8 cellular contexts compared by ENCODE assay signal in the genomic region with DNA sequence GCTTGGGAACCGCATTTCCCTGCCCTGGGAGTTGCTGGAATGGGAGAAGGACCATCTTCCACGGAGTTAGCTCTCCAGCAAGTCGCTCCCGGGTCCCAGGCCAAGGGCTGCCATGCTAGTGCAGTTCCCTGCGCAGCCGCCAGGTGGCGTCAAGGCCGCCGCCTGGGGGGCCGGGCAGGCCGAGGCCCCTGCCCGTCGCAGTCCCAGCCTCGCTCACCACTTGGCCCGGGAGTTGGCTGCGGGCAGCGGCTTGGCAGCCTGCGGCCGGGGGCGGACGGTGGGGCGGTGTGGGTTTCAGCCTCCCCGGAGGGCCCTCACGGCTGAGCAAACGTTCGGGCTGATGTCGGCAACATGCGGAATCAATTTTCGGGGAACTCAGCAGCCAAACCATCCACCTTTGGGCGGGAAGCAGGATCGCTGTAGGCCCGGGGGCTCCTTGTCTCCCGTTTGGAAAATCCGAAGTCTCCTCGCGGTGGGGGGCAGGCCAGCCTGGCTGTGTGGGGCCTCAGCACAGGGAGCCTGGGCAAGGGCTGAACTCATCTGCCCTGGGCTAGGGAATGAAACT.
DNase-seq lines count a peak whose midpoint lies in the region; ATAC-seq and TF ChIP-seq lines count a peak whose summit lies in the region.

No MANE protein-coding gene starts in this region.

- WGBS in iPS DF 6.9 (ENCODE audit: insufficient coverage, insufficient read length): no CpG with 5 or more reads among the region's 36 CpGs

- no peak for ATAC-seq in thoracic aorta (ENCODE audit: insufficient number of reproducible peaks, low FRiP score, low read depth)
- ATAC-seq in GM21825 (IDR thresholded peaks at IDR 0.05; ENCODE audit: unreplicated experiment): no peak

- H3K27me3 ChIP-seq in HAP-1 (ENCODE audit: low read depth) (no peaks in the 10 kb centered on the region), iPS DF 6.9 (ENCODE audit: control insufficient read depth, insufficient read depth, low read length) (peaks cover 2% of the 10 kb centered on the region; the same call in 1 of the 2 replicates), thoracic aorta (replicated peaks; ENCODE audit: insufficient read depth) (no peaks in the 10 kb centered on the region)

- H3K36me3 ChIP-seq in HAP-1 (replicated peaks) (no peaks in the 10 kb centered on the region), iPS DF 6.9 (ENCODE audit: control insufficient read depth, insufficient read depth, low read length) (no peaks in the 10 kb centered on the region), thoracic aorta (no peaks in the 10 kb centered on the region)

- no peak overlapping the region for H3K4me3 ChIP-seq in HAP-1
- H3K4me3 ChIP-seq in iPS DF 6.9 (ENCODE audit: low read length): no peak overlapping the region
- H3K4me3 ChIP-seq in thoracic aorta: no peak overlapping the region

- DNase-seq in ELR (ENCODE audit: low read depth) (peak; percentile 32), HAP-1 (ENCODE audit: low spot score in 2 of 2) (peak; percentile 9 to 73), iPS DF 6.9 (ENCODE audit: low read depth, low spot score) (peak; percentile 57), thoracic aorta (ENCODE audit: low spot score) (no peak), ACHN (no peak), T-helper 9 cell (no peak)
- DNase-seq in activated T-cell treated with anti-CD3 and anti-CD28 coated beads, Interleukin-2, amount 50 U/mL, for 48 hours: peak; percentile 48 to 52

- H3K27ac ChIP-seq in iPS DF 6.9 (ENCODE audit: low read length) (no peak overlapping the region), thoracic aorta (no peak overlapping the region)

- H3K9me3 ChIP-seq in HAP-1 (no peaks in the 10 kb centered on the region), iPS DF 6.9 (ENCODE audit: control insufficient read depth, insufficient read depth, low read length) (no peaks in the 10 kb centered on the region), thoracic aorta (peaks cover 3% of the 10 kb centered on the region)

- peak; percentile 68 for TF ChIP-seq CTCF in thoracic aorta (IDR thresholded peaks at IDR 0.05)

- no peaks in the 10 kb centered on the region for H3K4me1 ChIP-seq in HAP-1
- H3K4me1 ChIP-seq in iPS DF 6.9 (ENCODE audit: control insufficient read depth, insufficient read depth, low read length): no peaks in the 10 kb centered on the region
- no peaks in the 10 kb centered on the region for H3K4me1 ChIP-seq in thoracic aorta (ENCODE audit: control insufficient read depth in 1 of 2, low read depth in 2 of 2)

- in situ Hi-C loops in HAP-1 (cut with MboI; ENCODE audit: low sequenced_read_pairs): no loop called here
- in situ Hi-C loops in ACHN (cut with HindIII; ENCODE audit: low pct_ligation_motif_present, low pct_unique_long_range_greater_than_20kb, low sequenced_read_pairs): no loop called here

Comparison
In these comparisons a context has a peak if more than half of its experiments do, and no peak if none do; other contexts are left out.
1. DNase-seq: peak in ELR (single experiment), HAP-1 (2 of 2), activated T-cell treated with anti-CD3 and anti-CD28 coated beads, Interleukin-2, amount 50 U/mL, for 48 hours (2 of 2) and iPS DF 6.9 (single experiment); none in thoracic aorta (single experiment), ACHN (single experiment) and T-helper 9 cell (single experiment).